ENCODE assay signal across 13 cellular contexts in the genomic region with DNA sequence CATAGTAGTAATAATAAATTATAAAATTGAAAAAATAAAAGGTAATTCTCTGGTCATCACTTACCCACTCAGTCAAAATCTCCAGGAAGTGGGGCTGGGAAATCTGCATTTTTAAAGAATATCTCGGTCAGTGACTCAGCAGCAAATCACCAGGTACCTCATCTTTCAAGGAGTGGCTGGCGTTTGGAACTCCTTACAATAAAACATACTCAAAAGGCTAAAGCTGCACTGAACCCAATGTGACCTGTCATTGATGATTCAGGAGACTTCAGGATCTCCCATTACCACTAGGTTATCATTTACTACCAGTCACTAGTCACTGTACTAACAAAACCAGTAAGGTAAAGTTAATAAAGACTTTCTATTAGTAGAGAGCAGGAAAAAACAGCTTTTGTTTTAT. TPM values are rescaled to one million over a fixed set of nuclear protein-coding genes. Genes with fewer than 3 reads are reported as not detected.
DNase-seq lines count a peak whose midpoint lies in the region; ATAC-seq, FAIRE-seq and TF ChIP-seq lines count a peak whose summit lies in the region.
"Had no signal": no experiment of that assay in that cellular context is flagged by ENCODE, and none has a peak within 500 bp of the region (broad histone marks: within the 10 kb centered on the region; RNA-seq: fewer than 3 reads in every experiment).

No MANE protein-coding gene starts in this region.

- no peak overlapping the region for H3K4me3 Mint-ChIP-seq in WTC11

- H3K36me3 ChIP-seq in SK-N-SH (replicated peaks in 1 of 2; ENCODE audit: control insufficient read depth in 1 of 2, insufficient read depth in 2 of 2, low read length in 1 of 2) (peaks cover 0 to 4% of the 10 kb centered on the region in 2 experiments), mucosa of descending colon (ENCODE audit: low read depth) (no peaks in the 10 kb centered on the region)
- H3K36me3 ChIP-seq: thyroid gland had no signal

- peaks cover 6% of the 10 kb centered on the region for H4K20me1 ChIP-seq in SK-N-SH (ENCODE audit: insufficient read depth)

- peak overlapping the region in 1 of 2 experiments; percentile 60; a peak in 2 of 4 replicates for H3K27ac ChIP-seq in SK-N-SH (ENCODE audit: low read depth in 2 of 2, low read length in 1 of 2)
- H3K27ac ChIP-seq: 22Rv1 had no signal

- no peaks in the 10 kb centered on the region for H3K9me2 ChIP-seq in SK-N-SH

- H3K4me1 ChIP-seq in SK-N-SH (ENCODE audit: control insufficient read depth in 1 of 2, insufficient read depth in 2 of 2, low read depth in 1 of 2, low read length in 1 of 2) (peaks cover 21 to 36% of the 10 kb centered on the region in 2 experiments), mucosa of descending colon (ENCODE audit: low read depth) (peaks cover 49% of the 10 kb centered on the region)

- in situ Hi-C loops in astrocyte of the spinal cord (cut with HindIII; ENCODE audit: low sequenced_read_pairs) (no loop called here), G401 (cut with HindIII; ENCODE audit: low sequenced_read_pairs) (no loop called here)

- WGBS in SK-N-SH (ENCODE audit: low lambda C conversion rate) = 3% methylated on average over 2 of the region's 2 CpGs

- H3K9me3 Mint-ChIP-seq in WTC11 = no peaks in the 10 kb centered on the region
- H3K9me3 Mint-ChIP-seq: neural crest cell had no signal

- no peak for TF ChIP-seq RAD21 in SK-N-SH (IDR thresholded peaks at IDR 0.05; ENCODE audit: low read length)

- peak overlapping the region; percentile 24; the same call in 1 of the 2 replicates for H3K9ac ChIP-seq in SK-N-SH

- no peak overlapping the region; the same call in 1 of the 2 replicates for H3K27ac Mint-ChIP-seq in WTC11

- FAIRE-seq in HTR-8/SVneo (lab: Jason Lieb, UNC) = no peak

- TF ChIP-seq CTCF in SK-N-SH (IDR thresholded peaks at IDR 0.05) = no peak
- no peak for TF ChIP-seq CTCF in astrocyte of the spinal cord (IDR thresholded peaks at IDR 0.05; ENCODE audit: low read depth, low read length)
- TF ChIP-seq CTCF in mucosa of descending colon (IDR thresholded peaks at IDR 0.05) = no peak
- no peak for TF ChIP-seq CTCF in WTC11 (IDR thresholded peaks at IDR 0.05)

- H3K4me3 ChIP-seq in SK-N-SH (ENCODE audit: low read depth in 2 of 2, low read length in 1 of 2) (0 out of 4 replicates have a peak overlapping the region, but pooled peaks of 1 of the 2 experiments have one; percentile 1), astrocyte of the spinal cord (ENCODE audit: low read depth, low read length) (no peak overlapping the region), mucosa of descending colon (no peak overlapping the region)
- H3K4me3 ChIP-seq: thyroid gland had no signal

- intact Hi-C loops in mucosa of descending colon (cut with DNase I, micrococcal nuclease) (no loop called here), left ventricle myocardium superior (cut with micrococcal nuclease) (no loop called here)

- TF ChIP-seq EP300 in SK-N-SH (IDR thresholded peaks at IDR 0.05; ENCODE audit: borderline replicate concordance in 1 of 2, low read depth in 1 of 2, low read length in 1 of 2) = peak in 1 of 2 experiments; percentile 62; a peak in 1 of 4 replicates

- no peak overlapping the region for H2AFZ ChIP-seq in SK-N-SH (ENCODE audit: low read depth)

- H3K27me3 Mint-ChIP-seq in WTC11 (ENCODE audit: low read depth) = peaks cover 4% of the 10 kb centered on the region

- ATAC-seq in SK-N-SH treated with all-trans-retinoic acid at 6 μM for 48 hours = no peak
- ATAC-seq in mucosa of descending colon = peak; percentile 12
- ATAC-seq in left ventricle myocardium superior = no peak
- no peak for ATAC-seq in WTC11

- POLR2A ChIA-PET in SK-N-SH (lab: Yijun Ruan, JAX) (no interaction called here), WTC11 (lab: Charles Lee) (no interaction called here)

- H3F3A ChIP-seq in SK-N-SH (replicated peaks; ENCODE audit: insufficient read depth) = peaks cover 33% of the 10 kb centered on the region

- CTCF ChIA-PET in SK-N-SH (lab: Yijun Ruan, JAX) = interaction anchor here (1.2 kb wide), 1 partner anchor 86 kb away, joined by 3 read pairs; no protein-coding TSS in a partner anchor
- CTCF ChIA-PET in WTC11 (lab: Charles Lee) = no interaction called here

- no peaks in the 10 kb centered on the region for H3K36me3 Mint-ChIP-seq in WTC11

- H3K9me3 ChIP-seq in SK-N-SH (no peaks in the 10 kb centered on the region), mucosa of descending colon (no peaks in the 10 kb centered on the region)
- H3K9me3 ChIP-seq: thyroid gland had no signal

- peaks cover 73% of the 10 kb centered on the region for H3K79me2 ChIP-seq in SK-N-SH (ENCODE audit: insufficient read depth)

- peaks cover 79% of the 10 kb centered on the region for H3K4me1 Mint-ChIP-seq in WTC11

- DNase-seq in SK-N-SH = no peak
- DNase-seq in HTR-8/SVneo (ENCODE audit: insufficient read length, low spot score) = peak; percentile 23
- DNase-seq in astrocyte of the spinal cord (ENCODE audit: low read depth, low spot score) = peak; percentile 55
- no peak for DNase-seq in mucosa of descending colon
- DNase-seq in left ventricle myocardium superior = no peak
- no peak for DNase-seq in G401 (ENCODE audit: low spot score)
- no peak for DNase-seq in WTC11 (ENCODE audit: low spot score)
- DNase-seq: GDM1, SHP77 had no signal

- H3K4me2 ChIP-seq in SK-N-SH = peak overlapping the region; percentile 47

- no peaks in the 10 kb centered on the region for H3K27me3 ChIP-seq in SK-N-SH (ENCODE audit: insufficient read depth)
- H3K27me3 ChIP-seq: thyroid gland had no signal

TF ChIP-seq in SK-N-SH, 30 proteins besides CTCF, POLR2A, EP300 and RAD21 (continues in another document):
- peak; percentile 86; the same call in 1 of the 2 replicates for TF ChIP-seq RXRA (IDR thresholded peaks at IDR 0.05; ENCODE audit: borderline replicate concordance, low read depth)
- TF ChIP-seq JUND (IDR thresholded peaks at IDR 0.05) = peak; percentile 84
- TF ChIP-seq ELF1 (IDR thresholded peaks at IDR 0.05) = 0 out of 2 replicates have a peak, but pooled peaks have one; percentile 13
- TF ChIP-seq SIN3A (IDR thresholded peaks at IDR 0.05; ENCODE audit: borderline replicate concordance, low read depth, low read length) = 0 out of 2 replicates have a peak, but pooled peaks have one; percentile 26
- peak; percentile 54; the same call in 1 of the 2 replicates for TF ChIP-seq NFIC (IDR thresholded peaks at IDR 0.05; ENCODE audit: borderline replicate concordance)
- TF ChIP-seq TAF1 (IDR thresholded peaks at IDR 0.05; ENCODE audit: borderline replicate concordance, low read depth, low read length) = no peak

TF ChIP-seq in SK-N-SH treated with all-trans-retinoic acid at 6 μM for 48 hours, 23 proteins besides CTCF, POLR2A, EP300 and RAD21 (continues in another document):
- TF ChIP-seq BACH2 (CRISPR knock-in tag; IDR thresholded peaks at IDR 0.05; ENCODE audit: borderline replicate concordance) = no peak

TF ChIP-seq in WTC11, 78 proteins besides CTCF, POLR2A, EP300 and RAD21 (continues in another document):
- TF ChIP-seq ETV6 (CRISPR knock-in tag; IDR thresholded peaks at IDR 0.05) (no peak), ZBTB21 (CRISPR knock-in tag; IDR thresholded peaks at IDR 0.05; ENCODE audit: borderline replicate concordance) (no peak), OVOL2 (CRISPR knock-in tag; IDR thresholded peaks at IDR 0.05; ENCODE audit: borderline replicate concordance) (no peak), TCF7 (CRISPR knock-in tag; IDR thresholded peaks at IDR 0.05; ENCODE audit: low read depth) (no peak)
- TF ChIP-seq, protein P1, sequence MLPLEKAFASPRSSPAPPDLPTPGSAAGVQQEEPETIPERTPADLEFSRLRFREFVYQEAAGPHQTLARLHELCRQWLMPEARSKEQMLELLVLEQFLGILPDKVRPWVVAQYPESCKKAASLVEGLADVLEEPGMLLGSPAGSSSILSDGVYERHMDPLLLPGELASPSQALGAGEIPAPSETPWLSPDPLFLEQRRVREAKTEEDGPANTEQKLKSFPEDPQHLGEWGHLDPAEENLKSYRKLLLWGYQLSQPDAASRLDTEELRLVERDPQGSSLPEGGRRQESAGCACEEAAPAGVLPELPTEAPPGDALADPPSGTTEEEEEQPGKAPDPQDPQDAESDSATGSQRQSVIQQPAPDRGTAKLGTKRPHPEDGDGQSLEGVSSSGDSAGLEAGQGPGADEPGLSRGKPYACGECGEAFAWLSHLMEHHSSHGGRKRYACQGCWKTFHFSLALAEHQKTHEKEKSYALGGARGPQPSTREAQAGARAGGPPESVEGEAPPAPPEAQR (CRISPR knock-in tag; IDR thresholded peaks at IDR 0.05) = no peak

RNA-seq across cellular contexts. Expression of gene RFFL, which starts 21.5 kb away (rescaled TPM):
- polyA plus RNA-seq in SK-N-SH (2012; rRNA removed) = 10.1 and 12.7 TPM in 2 replicates
- 9.4 and 13.4 TPM in 2 replicates for polyA plus RNA-seq in SK-N-SH (2012; cell fraction: cytosol; rRNA removed)
- polyA plus RNA-seq in SK-N-SH (2012; cell fraction: nucleus; rRNA removed) = 11.3 and 13.1 TPM in 2 replicates
- 10 to 100 TPM; 45.2 to 69.1 (median 64.1) TPM for total RNA-seq in mucosa of descending colon
- 8.5 TPM for total RNA-seq in left ventricle myocardium superior
- 6.5 and 13.0 TPM in 2 replicates for total RNA-seq in G401 (2014; rRNA removed; shearing (Covaris generic))
- total RNA-seq in WTC11 (2021) = 26.6 to 30.3 TPM (median 27.8 TPM) in 3 replicates

RNA-seq across cellular contexts. Expression of gene RAD51D, which starts 34.7 kb away (rescaled TPM):
- polyA plus RNA-seq in SK-N-SH (2012; rRNA removed) = 11.6 and 13.7 TPM in 2 replicates
- 7.0 and 9.5 TPM in 2 replicates for polyA plus RNA-seq in SK-N-SH (2012; cell fraction: cytosol; rRNA removed)
- polyA plus RNA-seq in SK-N-SH (2012; cell fraction: nucleus; rRNA removed) = 14.6 and 19.5 TPM in 2 replicates
- total RNA-seq in mucosa of descending colon (10 to 100 TPM in 2 of 3 donors, 1 to 10 TPM in 1; 9.1 to 14.4 (median 11.6) TPM), left ventricle myocardium superior (6.4 TPM), WTC11 (2021) (13.8 to 15.7 TPM (median 15.0 TPM) in 3 replicates)
- total RNA-seq in G401 (2014; rRNA removed; shearing (Covaris generic)) = 8.1 and 12.9 TPM in 2 replicates

RNA-seq across cellular contexts. Expression of gene FNDC8, which starts 36.4 kb away (rescaled TPM):
- polyA plus RNA-seq in SK-N-SH (2012; rRNA removed) = not detected in 2 replicates
- not detected in 2 replicates for polyA plus RNA-seq in SK-N-SH (2012; cell fraction: cytosol; rRNA removed)
- not detected in 2 replicates for polyA plus RNA-seq in SK-N-SH (2012; cell fraction: nucleus; rRNA removed)
- total RNA-seq in mucosa of descending colon (not detected), left ventricle myocardium superior (not detected), WTC11 (2021) (not detected in 3 replicates)
- total RNA-seq in G401 (2014; rRNA removed; shearing (Covaris generic)) = not detected in 2 replicates
- total RNA-seq: neural crest cell, thyroid gland had no signal

RNA-seq across cellular contexts. Expression of gene NLE1, which starts 57.1 kb away (rescaled TPM):
- polyA plus RNA-seq in SK-N-SH (2012; rRNA removed) = 22.1 and 25.3 TPM in 2 replicates
- 8.5 and 14.7 TPM in 2 replicates for polyA plus RNA-seq in SK-N-SH (2012; cell fraction: cytosol; rRNA removed)
- 32.8 and 38.6 TPM in 2 replicates for polyA plus RNA-seq in SK-N-SH (2012; cell fraction: nucleus; rRNA removed)
- total RNA-seq in mucosa of descending colon = 10 to 100 TPM in 2 of 3 donors, 1 to 10 TPM in 1; 9.0 to 13.6 (median 12.1) TPM
- 4.5 TPM for total RNA-seq in left ventricle myocardium superior
- total RNA-seq in G401 (2014; rRNA removed; shearing (Covaris generic)) = 29.0 and 29.7 TPM in 2 replicates
- total RNA-seq in WTC11 (2021) = 44.7 to 52.2 TPM (median 51.0 TPM) in 3 replicates

Comparison
In these comparisons a context has a peak if more than half of its experiments do, and no peak if none do; other contexts are left out.
1. DNase-seq: peak in HTR-8/SVneo (single experiment) and astrocyte of the spinal cord (single experiment); none in SK-N-SH (single experiment), mucosa of descending colon (0 of 3), left ventricle myocardium superior (single experiment), G401 (single experiment) and WTC11 (single experiment).
2. Of the 6 proteins assayed by ChIP-seq in both WTC11 and SK-N-SH: peak only in WTC11: none; only in SK-N-SH: TEAD4; in both: none; in neither: 5.